ENCODE assay signal across 1 cellular context in the genomic region with DNA sequence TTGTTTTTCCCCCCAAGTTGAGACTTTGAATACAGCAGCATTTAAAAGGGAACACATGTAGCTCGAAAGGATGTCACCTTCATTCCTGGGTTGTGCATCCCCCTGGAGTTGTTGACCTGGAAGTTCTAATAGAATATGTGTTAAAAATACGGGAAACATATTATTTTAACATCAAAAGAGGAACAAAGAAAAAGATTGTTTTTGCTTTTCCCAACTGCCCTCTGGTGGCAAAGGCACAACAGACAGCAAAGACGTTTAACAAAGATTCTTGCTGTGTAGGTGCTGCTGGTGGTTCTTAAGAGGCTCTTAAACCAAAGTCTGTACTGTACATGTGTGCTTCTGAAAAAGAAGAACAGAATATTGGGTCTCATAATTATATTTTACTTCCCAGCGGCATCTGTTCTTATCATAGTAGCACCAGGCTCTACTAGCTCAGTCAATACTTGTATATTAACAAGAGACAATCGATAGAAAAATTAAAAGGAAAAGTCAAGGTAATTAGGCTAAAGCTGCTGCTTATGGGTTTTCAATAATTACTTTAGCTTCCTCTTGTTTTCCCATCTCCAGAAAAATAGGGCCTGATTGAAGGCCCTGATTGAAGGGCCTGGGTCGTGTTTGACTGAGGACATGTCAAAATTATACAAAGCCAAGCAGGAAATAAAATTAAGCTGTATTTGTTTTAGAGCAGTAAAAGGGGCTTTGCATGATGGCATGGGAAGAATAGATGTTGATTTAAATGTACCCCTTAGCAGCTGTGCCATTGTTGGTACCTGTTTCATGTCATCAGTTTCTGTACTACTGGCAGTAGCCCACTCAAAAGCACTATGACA.
TF ChIP-seq lines count a peak whose summit lies in the region.

No MANE protein-coding gene starts in this region.

TF ChIP-seq in H1, 55 proteins besides CTCF, POLR2A, EP300 and RAD21 (continued from another document):
- no peak for TF ChIP-seq KDM5A (IDR thresholded peaks at IDR 0.05; ENCODE audit: low read length)
- no peak for TF ChIP-seq TBP (IDR thresholded peaks at IDR 0.05; ENCODE audit: low read depth, low read length)
- no peak for TF ChIP-seq BACH1 (IDR thresholded peaks at IDR 0.05; ENCODE audit: low read length)
- no peak for TF ChIP-seq SIN3A (conservative IDR thresholded peaks at IDR 0.05 in 1 of 2, IDR thresholded peaks at IDR 0.05 in 1 of 2; ENCODE audit: low read depth in 1 of 2, low read length in 2 of 2)
- no peak for TF ChIP-seq POLR2AphosphoS5 (IDR thresholded peaks at IDR 0.05; ENCODE audit: low read depth, low read length)
- no peak for TF ChIP-seq SAP30 (IDR thresholded peaks at IDR 0.05; ENCODE audit: insufficient read depth, insufficient replicate concordance, low read length)
- TF ChIP-seq CBX5 (IDR thresholded peaks at IDR 0.05; ENCODE audit: low read depth, low read length) = no peak
